14 cellular contexts compared by ENCODE assay signal in the genomic region with DNA sequence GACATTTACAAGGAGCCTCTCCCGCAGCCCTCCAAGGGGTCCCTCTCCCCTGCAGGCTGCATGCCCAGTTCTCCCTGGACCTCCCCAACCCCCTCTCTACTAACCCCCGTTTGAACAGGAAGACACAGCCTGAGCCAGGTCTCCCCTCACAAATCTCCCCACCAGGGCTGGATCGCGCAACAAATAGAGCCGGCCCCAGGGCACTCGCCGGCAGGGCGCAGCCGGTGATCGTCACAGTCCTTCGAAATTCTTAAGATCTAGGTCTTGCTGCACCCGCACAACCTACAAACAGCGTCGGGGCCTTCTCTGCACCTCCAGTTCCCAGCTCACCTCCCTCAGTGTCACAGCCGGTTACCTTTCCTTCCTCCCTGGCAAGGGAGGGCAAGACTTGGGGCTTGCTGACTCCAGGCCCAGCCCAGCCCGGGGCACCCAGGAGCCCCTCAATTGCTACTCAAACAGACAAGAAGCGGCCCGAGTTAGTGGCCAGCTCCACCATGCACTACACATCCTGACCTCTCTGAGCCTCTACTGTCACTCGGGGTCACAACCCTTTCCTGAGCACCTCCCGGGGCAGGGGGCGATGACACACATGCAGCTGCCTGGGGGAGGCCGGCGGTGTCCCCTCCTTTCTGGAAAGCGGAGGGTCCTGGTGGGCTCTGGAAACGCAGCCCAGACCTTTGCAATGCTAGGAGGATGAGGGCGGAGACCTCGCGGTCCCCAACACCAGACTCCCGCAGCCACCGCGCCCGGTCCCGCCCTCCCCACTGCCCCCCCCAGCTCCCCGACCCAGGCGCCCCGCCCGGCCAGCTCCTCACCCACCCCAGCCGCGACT. TPM values are rescaled to one million over a fixed set of nuclear protein-coding genes. Genes with fewer than 3 reads are reported as not detected.
DNase-seq lines count a peak whose midpoint lies in the region; ATAC-seq and TF ChIP-seq lines count a peak whose summit lies in the region.
"Not testable (repeated sequence)": the region's sequence is repeated elsewhere in the genome, so short reads cannot be mapped to it uniquely, and the experiment has no call there.
"Had no signal": no experiment of that assay in that cellular context is flagged by ENCODE, and none has a peak within 500 bp of the region (broad histone marks: within the 10 kb centered on the region; RNA-seq: fewer than 3 reads in every experiment).

A gene (plus strand): TSS at position 814 of the 832 bp plus-strand sequence. CDS start 63 bp downstream, outside the sequence.

- not testable (repeated sequence) for H3K36me3 Mint-ChIP-seq in T-cell; activated T-cell treated with anti-CD3 and anti-CD28 coated beads, Interleukin-2, amount 50 U/mL, for 4 hours (ENCODE audit: insufficient read depth); effector memory CD8-positive, alpha-beta T cell (ENCODE audit: insufficient read depth); naive thymus-derived CD8-positive, alpha-beta T cell

- WGBS in suprapubic skin: 20% methylated on average over 2 of the region's 39 CpGs

- H3K36me3 ChIP-seq in ES-I3 (ENCODE audit: insufficient read depth, low read length); suprapubic skin: not testable (repeated sequence)

- H3K27me3 ChIP-seq in suprapubic skin: not testable (repeated sequence)

- H3K9me3 Mint-ChIP-seq in T-cell; activated T-cell treated with anti-CD3 and anti-CD28 coated beads, Interleukin-2, amount 50 U/mL, for 4 hours; effector memory CD8-positive, alpha-beta T cell; naive thymus-derived CD8-positive, alpha-beta T cell: not testable (repeated sequence)

- H3K27ac ChIP-seq in suprapubic skin: not testable (repeated sequence)

- not testable (repeated sequence) for H3K9me3 ChIP-seq in ES-I3 (ENCODE audit: control insufficient read depth, insufficient read depth, low read length); suprapubic skin

- TF ChIP-seq CTCF in suprapubic skin (IDR thresholded peaks at IDR 0.05): not testable (repeated sequence)

- CTCF ChIA-PET in T-cell (lab: Charles Lee): not testable (repeated sequence)

- DNase-seq in T-cell: peak in 6 of 34 experiments; percentile 11 to 34 (median 20)
- DNase-seq in activated T-cell treated with anti-CD3 and anti-CD28 coated beads, Interleukin-2, amount 50 U/mL, for 4 hours; suprapubic skin (ENCODE audit: low spot score in 2 of 2): not testable (repeated sequence)
- peak in 1 of 3 experiments; percentile 22 for DNase-seq in effector memory CD8-positive, alpha-beta T cell
- DNase-seq in naive thymus-derived CD8-positive, alpha-beta T cell: peak in 9 of 10 donors; percentile 18 to 71 (median 37)
- DNase-seq in retina: peak; percentile 14

- POLR2A ChIA-PET in T-cell (lab: Charles Lee); naive thymus-derived CD8-positive, alpha-beta T cell (lab: Charles Lee): not testable (repeated sequence)

- not testable (repeated sequence) for TF ChIP-seq POLR2A in suprapubic skin (IDR thresholded peaks at IDR 0.05)

- H3K4me1 Mint-ChIP-seq in T-cell; activated T-cell treated with anti-CD3 and anti-CD28 coated beads, Interleukin-2, amount 50 U/mL, for 4 hours (ENCODE audit: low read depth); effector memory CD8-positive, alpha-beta T cell (ENCODE audit: low read depth in 2 of 2); naive thymus-derived CD8-positive, alpha-beta T cell: not testable (repeated sequence)

- peaks cover 15 to 21% of the 10 kb centered on the region in 2 donors for H3K27me3 Mint-ChIP-seq in T-cell
- H3K27me3 Mint-ChIP-seq in activated T-cell treated with anti-CD3 and anti-CD28 coated beads, Interleukin-2, amount 50 U/mL, for 4 hours (ENCODE audit: low read depth): peaks cover 30% of the 10 kb centered on the region
- H3K27me3 Mint-ChIP-seq in effector memory CD8-positive, alpha-beta T cell: peaks cover 0 to 40% of the 10 kb centered on the region in 2 donors
- H3K27me3 Mint-ChIP-seq in naive thymus-derived CD8-positive, alpha-beta T cell: peaks cover 4 to 18% (median 8%) of the 10 kb centered on the region in 5 donors

- H3K4me1 ChIP-seq in ES-I3 (ENCODE audit: insufficient read depth, low read length); suprapubic skin: not testable (repeated sequence)

- not testable (repeated sequence) for H3K4me3 Mint-ChIP-seq in T-cell; activated T-cell treated with anti-CD3 and anti-CD28 coated beads, Interleukin-2, amount 50 U/mL, for 4 hours; effector memory CD8-positive, alpha-beta T cell
- H3K4me3 Mint-ChIP-seq in naive thymus-derived CD8-positive, alpha-beta T cell: peak within 1 kb of the TSS in 5 of 10 donors; percentile 22 to 47 (median 38)

- H3K27ac Mint-ChIP-seq in T-cell; effector memory CD8-positive, alpha-beta T cell: not testable (repeated sequence)
- H3K27ac Mint-ChIP-seq in naive thymus-derived CD8-positive, alpha-beta T cell: peak within 1 kb of the TSS in 4 of 10 donors; percentile 15 to 52 (median 34)

- H3K9ac ChIP-seq in ES-I3 (ENCODE audit: low read depth, low read length): peak within 1 kb of the TSS; percentile 28; the same call in 1 of the 2 replicates

- TF ChIP-seq EP300 in suprapubic skin (IDR thresholded peaks at IDR 0.05): not testable (repeated sequence)

- peak within 1 kb of the TSS; percentile 13 for H3K4me3 ChIP-seq in iPS-11a (ENCODE audit: low read depth, low read length)
- peak within 1 kb of the TSS; percentile 14 for H3K4me3 ChIP-seq in suprapubic skin

- peak; percentile 41 to 53 (median 44) for ATAC-seq in T-cell (replicated peaks in 1 of 4)
- peak; percentile 20 to 49 for ATAC-seq in activated T-cell treated with anti-CD3 and anti-CD28 coated beads, Interleukin-2, amount 50 U/mL, for 4 hours
- ATAC-seq in effector memory CD8-positive, alpha-beta T cell (replicated peaks): peak; percentile 64
- peak; percentile 85 to 87 for ATAC-seq in naive thymus-derived CD8-positive, alpha-beta T cell

RNA-seq across cellular contexts. Expression of the gene that starts here (rescaled TPM):
- total RNA-seq in T-cell (1 to 10 TPM; 1.3 to 3.2 (median 2.2) TPM), suprapubic skin (under 1 TPM in 1 of 4 donors, not detected in 3; 0.55 TPM)
- total RNA-seq in activated T-cell treated with anti-CD3 and anti-CD28 coated beads, Interleukin-2, amount 50 U/mL, for 4 hours: under 1 TPM; 0.11 to 0.21 (median 0.18) TPM
- 10 to 100 TPM; 13.1 to 14.1 TPM for total RNA-seq in naive thymus-derived CD8-positive, alpha-beta T cell
- polyA plus RNA-seq in naive thymus-derived CD8-positive, alpha-beta T cell: 10 to 100 TPM; 22.9 to 32.6 (median 28.0) TPM
- total RNA-seq: CD4-positive, CD25-positive, alpha-beta regulatory T cell; Daoy; GM12878; HT-29; MCF 10A had no signal
- polyA plus RNA-seq: IgD-negative memory B cell had no signal

Comparison
In these comparisons a context has a peak if more than half of its experiments do, and no peak if none do; other contexts are left out.
1. Peak in ATAC-seq in activated T-cell treated with anti-CD3 and anti-CD28 coated beads, Interleukin-2, amount 50 U/mL, for 4 hours; RNA of the gene not detected or under 1 TPM.
2. ATAC-seq: peak in every context shown above with its lines; median percentile 86 in naive thymus-derived CD8-positive, alpha-beta T cell; 64 in effector memory CD8-positive, alpha-beta T cell; 44 in T-cell; 34 in activated T-cell treated with anti-CD3 and anti-CD28 coated beads, Interleukin-2, amount 50 U/mL, for 4 hours.